ENCODE assay signal across 8 cellular contexts in the genomic region with DNA sequence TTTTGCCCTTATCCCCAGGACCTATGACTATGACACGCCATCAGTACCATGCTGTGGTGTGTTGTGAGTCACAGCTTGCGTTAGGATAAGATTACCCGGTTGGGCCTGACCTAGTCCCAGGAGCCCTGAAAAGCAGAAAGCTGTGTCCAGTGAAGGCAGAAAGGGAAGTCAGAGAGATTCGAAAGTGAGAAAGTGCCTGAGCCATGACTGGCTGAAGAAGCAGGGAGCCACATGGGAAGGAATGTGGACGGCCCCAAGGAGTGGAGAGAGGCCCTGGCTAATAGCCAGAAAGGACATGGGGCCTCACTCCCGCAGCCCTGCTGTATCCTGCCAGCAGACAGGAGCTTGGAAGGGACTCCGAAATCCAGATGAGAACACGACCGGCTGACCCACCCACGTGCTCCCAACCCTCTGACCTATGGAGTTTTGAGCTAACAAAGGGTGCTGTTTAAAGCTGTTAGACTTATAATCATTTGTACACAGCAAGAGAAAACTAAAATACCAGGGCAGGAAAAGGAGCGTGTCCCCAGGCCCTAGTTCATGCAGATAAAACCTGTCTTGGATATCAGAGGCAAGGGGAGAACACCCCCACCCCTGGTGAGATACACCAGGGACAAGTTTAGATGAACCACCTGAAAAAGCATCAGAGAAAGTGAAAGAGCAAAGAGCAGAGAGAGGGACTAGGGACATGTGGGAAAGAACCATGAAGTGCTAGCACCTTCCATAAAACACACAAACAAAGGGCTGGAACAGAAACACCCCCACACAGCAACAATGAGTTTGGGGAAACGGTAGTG.
DNase-seq lines count a peak whose midpoint lies in the region; ATAC-seq and TF ChIP-seq lines count a peak whose summit lies in the region.

No MANE protein-coding gene starts in this region.

- no peaks in the 10 kb centered on the region for H3K36me3 ChIP-seq in PC-9 (ENCODE audit: low read depth)
- no peaks in the 10 kb centered on the region for H3K36me3 ChIP-seq in neural progenitor cell

- H3K4me3 ChIP-seq in PC-9: peak overlapping the region; percentile 44
- H3K4me3 ChIP-seq in fibroblast of mammary gland (ENCODE audit: control insufficient read depth, low read depth, low read length): no peak overlapping the region
- H3K4me3 ChIP-seq in neural progenitor cell: no peak overlapping the region

- H3K79me2 ChIP-seq in PC-9 (ENCODE audit: low read depth) (0 out of 2 replicates have a peak, but pooled peaks cover 4% of the 10 kb centered on the region), neural progenitor cell (ENCODE audit: low read depth) (no peaks in the 10 kb centered on the region)

- H3K27ac Mint-ChIP-seq in neural progenitor cell: peak overlapping the region; percentile 50
- H3K27ac Mint-ChIP-seq in activated CD8-positive, alpha-beta T cell treated with anti-CD3 and anti-CD28 coated beads for 36 hours: no peak overlapping the region
- H3K27ac Mint-ChIP-seq in activated naive CD4-positive, alpha-beta T cell treated with anti-CD3 and anti-CD28 coated beads for 36 hours: no peak overlapping the region

- POLR2A ChIA-PET in PC-9 (lab: Charles Lee; ENCODE audit: unreplicated experiment): interaction anchor here (0.6 to 0.7 kb wide), 2 partner anchors 140 to 570 kb away, joined by 3 to 19 read pairs; no protein-coding TSS in a partner anchor
- POLR2A ChIA-PET in activated CD8-positive, alpha-beta T cell treated with anti-CD3 and anti-CD28 coated beads for 36 hours (lab: Charles Lee): no interaction called here

- H3K9me2 ChIP-seq in PC-9 (ENCODE audit: insufficient read depth): no peaks in the 10 kb centered on the region

- TF ChIP-seq CTCF in PC-9 (conservative IDR thresholded peaks at IDR 0.05) (no peak), fibroblast of mammary gland (conservative IDR thresholded peaks at IDR 0.05; ENCODE audit: control insufficient read depth, insufficient read depth, low read depth, low read length) (no peak), neural progenitor cell (IDR thresholded peaks at IDR 0.05) (no peak)
- no peak for TF ChIP-seq CTCF in activated CD8-positive, alpha-beta T cell treated with anti-CD3 and anti-CD28 coated beads for 36 hours (IDR thresholded peaks at IDR 0.05)

- H2AFZ ChIP-seq in PC-9: peak overlapping the region; percentile 66
- no peak overlapping the region for H2AFZ ChIP-seq in neural progenitor cell (replicated peaks)

- no peaks in the 10 kb centered on the region for H4K20me1 ChIP-seq in PC-9 (ENCODE audit: insufficient read depth)
- H4K20me1 ChIP-seq in neural progenitor cell (ENCODE audit: low read depth): no peaks in the 10 kb centered on the region

- H3K27me3 Mint-ChIP-seq in neural progenitor cell (ENCODE audit: insufficient read depth, low read depth): peaks cover 2% of the 10 kb centered on the region
- H3K27me3 Mint-ChIP-seq in activated CD8-positive, alpha-beta T cell treated with anti-CD3 and anti-CD28 coated beads for 36 hours: no peaks in the 10 kb centered on the region
- H3K27me3 Mint-ChIP-seq in activated naive CD4-positive, alpha-beta T cell treated with anti-CD3 and anti-CD28 coated beads for 36 hours (ENCODE audit: low read depth): no peaks in the 10 kb centered on the region

- H3K4me1 Mint-ChIP-seq in neural progenitor cell: peaks cover 13% of the 10 kb centered on the region
- peaks cover 12% of the 10 kb centered on the region for H3K4me1 Mint-ChIP-seq in activated CD8-positive, alpha-beta T cell treated with anti-CD3 and anti-CD28 coated beads for 36 hours (ENCODE audit: low read depth)
- peaks cover 10% of the 10 kb centered on the region for H3K4me1 Mint-ChIP-seq in activated naive CD4-positive, alpha-beta T cell treated with anti-CD3 and anti-CD28 coated beads for 36 hours (ENCODE audit: low read depth)

- peaks cover 2% of the 10 kb centered on the region for H3K36me3 Mint-ChIP-seq in neural progenitor cell
- H3K36me3 Mint-ChIP-seq in activated CD8-positive, alpha-beta T cell treated with anti-CD3 and anti-CD28 coated beads for 36 hours (ENCODE audit: low read depth): peaks cover 5% of the 10 kb centered on the region
- peaks cover 7% of the 10 kb centered on the region for H3K36me3 Mint-ChIP-seq in activated naive CD4-positive, alpha-beta T cell treated with anti-CD3 and anti-CD28 coated beads for 36 hours (ENCODE audit: low read depth)

- H3F3A ChIP-seq in PC-9 (ENCODE audit: insufficient read depth, low read depth) (peaks cover 40% of the 10 kb centered on the region), neural progenitor cell (ENCODE audit: low read depth) (no peaks in the 10 kb centered on the region)

- H3K4me2 ChIP-seq in PC-9 (peak overlapping the region; percentile 83), neural progenitor cell (no peak overlapping the region)

- peaks cover 12% of the 10 kb centered on the region for H3K9me3 Mint-ChIP-seq in neural progenitor cell
- peaks cover 3% of the 10 kb centered on the region for H3K9me3 Mint-ChIP-seq in activated CD8-positive, alpha-beta T cell treated with anti-CD3 and anti-CD28 coated beads for 36 hours
- peaks cover 2% of the 10 kb centered on the region for H3K9me3 Mint-ChIP-seq in activated naive CD4-positive, alpha-beta T cell treated with anti-CD3 and anti-CD28 coated beads for 36 hours

- peak; percentile 71 to 84 for DNase-seq in PC-9
- peak; percentile 94 for DNase-seq in fibroblast of mammary gland (ENCODE audit: low read depth)
- no peak for DNase-seq in neural progenitor cell (ENCODE audit: low spot score)
- DNase-seq in NCI-H1092 treated with DMSO at 0.1 percent for 48 hours (lab: John Stamatoyannopoulos, UW): no peak
- no peak for DNase-seq in activated CD8-positive, alpha-beta T cell treated with anti-CD3 and anti-CD28 coated beads for 36 hours
- no peak for DNase-seq in activated naive CD4-positive, alpha-beta T cell treated with anti-CD3 and anti-CD28 coated beads for 36 hours

- BruUV-seq in PC-9 (replicated peaks; lab: Mats Ljungman, UMichigan): TSS peak; percentile 80

- intact Hi-C loops in PC-9 (cut with micrococcal nuclease; ENCODE audit: unreplicated experiment): loop anchor here (1.0 kb wide), 1 partner anchor 8 kb away; no protein-coding TSS in a partner anchor
- intact Hi-C loops in activated CD8-positive, alpha-beta T cell treated with anti-CD3 and anti-CD28 coated beads for 36 hours (cut with micrococcal nuclease): no loop called here
- intact Hi-C loops in activated naive CD4-positive, alpha-beta T cell treated with anti-CD3 and anti-CD28 coated beads for 36 hours (cut with micrococcal nuclease): no loop called here

- ATAC-seq in GM19351 (IDR thresholded peaks at IDR 0.05; ENCODE audit: unreplicated experiment) (peak; percentile 73), GM19035 (IDR thresholded peaks at IDR 0.05; ENCODE audit: unreplicated experiment) (no peak)
- no peak for ATAC-seq in activated CD8-positive, alpha-beta T cell treated with anti-CD3 and anti-CD28 coated beads for 36 hours

- no peak overlapping the region for H3K9ac ChIP-seq in neural progenitor cell

- H3K27me3 ChIP-seq in PC-9 (ENCODE audit: insufficient read depth, low read depth) (no peaks in the 10 kb centered on the region), neural progenitor cell (no peaks in the 10 kb centered on the region)

- no peaks in the 10 kb centered on the region for H3K9me3 ChIP-seq in PC-9 (ENCODE audit: insufficient read depth, low read depth)
- H3K9me3 ChIP-seq in neural progenitor cell (ENCODE audit: low read depth): no peaks in the 10 kb centered on the region

- H3K27ac ChIP-seq in PC-9 (peak overlapping the region; percentile 96), neural progenitor cell (no peak overlapping the region)

- no peak overlapping the region for H3K4me3 Mint-ChIP-seq in neural progenitor cell
- H3K4me3 Mint-ChIP-seq in activated CD8-positive, alpha-beta T cell treated with anti-CD3 and anti-CD28 coated beads for 36 hours: no peak overlapping the region
- no peak overlapping the region for H3K4me3 Mint-ChIP-seq in activated naive CD4-positive, alpha-beta T cell treated with anti-CD3 and anti-CD28 coated beads for 36 hours

- CTCF ChIA-PET in PC-9 (lab: Charles Lee): interaction anchor here (0.8 kb wide), 1 partner anchor 9 kb away, joined by 4 read pairs; no protein-coding TSS in a partner anchor
- CTCF ChIA-PET in activated CD8-positive, alpha-beta T cell treated with anti-CD3 and anti-CD28 coated beads for 36 hours (lab: Charles Lee): interaction anchor here (2.0 kb wide), 1 partner anchor 9 kb away, joined by 8 read pairs; no protein-coding TSS in a partner anchor
- CTCF ChIA-PET in activated naive CD4-positive, alpha-beta T cell treated with anti-CD3 and anti-CD28 coated beads for 36 hours (lab: Charles Lee): interaction anchor here (1.0 kb wide), 1 partner anchor 8 kb away, joined by 3 read pairs; no protein-coding TSS in a partner anchor

- peaks cover 47% of the 10 kb centered on the region for H3K4me1 ChIP-seq in PC-9 (replicated peaks; ENCODE audit: insufficient read depth)
- H3K4me1 ChIP-seq in neural progenitor cell: no peaks in the 10 kb centered on the region

Comparison
In these comparisons a context has a peak if more than half of its experiments do, and no peak if none do; other contexts are left out.
1. DNase-seq: peak in PC-9 (2 of 2) and fibroblast of mammary gland (single experiment); none in neural progenitor cell (single experiment), NCI-H1092 treated with DMSO at 0.1 percent for 48 hours (single experiment), activated CD8-positive, alpha-beta T cell treated with anti-CD3 and anti-CD28 coated beads for 36 hours (single experiment) and activated naive CD4-positive, alpha-beta T cell treated with anti-CD3 and anti-CD28 coated beads for 36 hours (single experiment).